Comparison of ENCODE assay signal across 8 cellular contexts in the genomic region with DNA sequence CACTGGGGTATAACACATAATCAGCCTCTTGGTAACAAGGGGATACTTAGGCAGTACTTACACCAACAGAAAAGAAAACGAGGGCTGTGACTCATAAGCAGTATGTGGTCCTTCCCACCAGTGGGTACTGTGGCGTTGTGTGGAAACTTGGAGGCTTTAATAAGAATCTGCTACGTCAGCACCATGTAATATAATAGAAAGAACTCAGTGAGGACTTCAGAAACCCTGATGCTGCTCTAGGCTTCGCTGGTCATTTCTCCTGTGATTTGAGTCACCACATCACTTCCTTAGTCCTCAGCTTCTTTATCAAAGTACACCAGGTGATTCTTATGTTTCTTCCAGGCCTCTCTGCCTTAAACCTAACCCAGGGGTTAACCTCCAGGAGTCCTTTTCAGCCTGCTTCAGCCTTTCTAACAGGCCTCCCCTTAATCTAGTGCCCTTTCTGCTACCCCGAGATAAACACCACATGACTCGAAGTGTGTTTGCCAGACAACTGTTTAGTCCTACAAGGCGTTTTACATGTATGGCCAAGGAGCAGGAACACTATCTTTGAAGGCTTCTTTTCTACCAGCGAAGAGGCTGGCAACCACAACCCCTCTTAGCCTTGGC.
DNase-seq lines count a peak whose midpoint lies in the region; ATAC-seq and TF ChIP-seq lines count a peak whose summit lies in the region.

No MANE protein-coding gene starts in this region.

- H3K4me1 ChIP-seq in PC-9 (replicated peaks; ENCODE audit: insufficient read depth) (peaks cover 69% of the 10 kb centered on the region), adipocyte (ENCODE audit: control insufficient read depth, insufficient read depth, low read length) (peaks cover 57% of the 10 kb centered on the region), left lung (peaks cover 13 to 41% of the 10 kb centered on the region in 2 donors)

- POLR2A ChIA-PET in GM10248 (lab: Yijun Ruan, JAX) (interaction anchor here (0.6 kb wide), 1 partner anchor 21 kb away, joined by 3 read pairs; no protein-coding TSS in a partner anchor), PC-9 (lab: Charles Lee; ENCODE audit: unreplicated experiment) (interaction anchor here (0.6 to 0.9 kb wide), 2 partner anchors 9 to 172 kb away, joined by 3 to 4 read pairs; no protein-coding TSS in a partner anchor)

- CTCF ChIA-PET in GM10248 (lab: Yijun Ruan, JAX) (interaction anchor here (1.0 to 2.6 kb wide), 7 partner anchors 9 to 238 kb away, joined by 3 to 8 read pairs (median 3); no protein-coding TSS in a partner anchor), PC-9 (lab: Charles Lee) (no interaction called here)

- no TSS peak for BruUV-seq in PC-9 (replicated peaks; lab: Mats Ljungman, UMichigan)

- H4K20me1 ChIP-seq in PC-9 (ENCODE audit: insufficient read depth), result no peaks in the 10 kb centered on the region

- H3K4me2 ChIP-seq in PC-9, result peak overlapping the region; percentile 78

- H3K9me3 ChIP-seq in PC-9 (ENCODE audit: insufficient read depth, low read depth), result no peaks in the 10 kb centered on the region
- no peaks in the 10 kb centered on the region for H3K9me3 ChIP-seq in adipocyte (ENCODE audit: control insufficient read depth, low read length)
- H3K9me3 ChIP-seq in left lung, result no peaks in the 10 kb centered on the region

- H3K4me3 ChIP-seq in PC-9, result no peak overlapping the region
- H3K4me3 ChIP-seq in adipocyte (ENCODE audit: low read length), result no peak overlapping the region
- H3K4me3 ChIP-seq in left lung, result no peak overlapping the region

- DNase-seq in GM10248 (ENCODE audit: extremely low spot score), result peak; percentile 36
- DNase-seq in H4 (ENCODE audit: low spot score), result peak; percentile 43
- peak in 1 of 2 experiments; percentile 38 for DNase-seq in PC-9
- DNase-seq in adipocyte (ENCODE audit: low read depth), result peak; percentile 66
- no peak for DNase-seq in left lung
- peak; percentile 49 to 77 for DNase-seq in stimulated activated CD8-positive, alpha-beta memory T cell treated with anti-CD3 and anti-CD28 coated beads, Interleukin-7, amount 100 ng/mL, for 48 hours (ENCODE audit: extremely low read depth in 1 of 2, low read depth in 1 of 2)
- no peak for DNase-seq in NCI-H1417 treated with DMSO at 0.1 percent for 48 hours (lab: John Stamatoyannopoulos, UW)
- no peak for DNase-seq in NCI-H187 treated with DMSO at 0.1 percent for 48 hours (lab: John Stamatoyannopoulos, UW)

- H3K27ac ChIP-seq in PC-9, result peak overlapping the region; percentile 79
- H3K27ac ChIP-seq in left lung, result peak overlapping the region; percentile 14 to 54

- peaks cover 4% of the 10 kb centered on the region; the same call in 1 of the 2 replicates for H3K36me3 ChIP-seq in PC-9 (ENCODE audit: low read depth)
- peaks cover 4% of the 10 kb centered on the region for H3K36me3 ChIP-seq in adipocyte (ENCODE audit: control insufficient read depth, insufficient read depth, low read length, severe bottlenecking)
- H3K36me3 ChIP-seq in left lung, result no peaks in the 10 kb centered on the region

- ATAC-seq in left lung, result peak; percentile 72

- H2AFZ ChIP-seq in PC-9, result no peak overlapping the region

- no peaks in the 10 kb centered on the region for H3K9me2 ChIP-seq in PC-9 (ENCODE audit: insufficient read depth)

- peaks cover 60% of the 10 kb centered on the region for H3K79me2 ChIP-seq in PC-9 (ENCODE audit: low read depth)

- H3K27me3 ChIP-seq in PC-9 (ENCODE audit: insufficient read depth, low read depth), result no peaks in the 10 kb centered on the region
- no peaks in the 10 kb centered on the region for H3K27me3 ChIP-seq in adipocyte (replicated peaks; ENCODE audit: control insufficient read depth, insufficient read depth, low read length)
- no peaks in the 10 kb centered on the region for H3K27me3 ChIP-seq in left lung

- H3F3A ChIP-seq in PC-9 (ENCODE audit: insufficient read depth, low read depth), result peaks cover 34% of the 10 kb centered on the region

- peak overlapping the region; percentile 8 for H3K9ac ChIP-seq in adipocyte (ENCODE audit: low read length)

- TF ChIP-seq CTCF in GM10248 (IDR thresholded peaks at IDR 0.05; ENCODE audit: control extremely low read depth, extremely low read depth, low read depth, missing control alignments) (no peak), PC-9 (conservative IDR thresholded peaks at IDR 0.05) (no peak), left lung (IDR thresholded peaks at IDR 0.05) (no peak)

- intact Hi-C loops in PC-9 (cut with micrococcal nuclease; ENCODE audit: unreplicated experiment), result no loop called here
- intact Hi-C loops in left lung (cut with DNase I), result no loop called here

Comparison
In these comparisons a context has a peak if more than half of its experiments do, and no peak if none do; other contexts are left out.
1. DNase-seq: peak in GM10248 (single experiment), H4 (single experiment), adipocyte (single experiment) and stimulated activated CD8-positive, alpha-beta memory T cell treated with anti-CD3 and anti-CD28 coated beads, Interleukin-7, amount 100 ng/mL, for 48 hours (2 of 2); none in left lung (0 of 2), NCI-H1417 treated with DMSO at 0.1 percent for 48 hours (single experiment) and NCI-H187 treated with DMSO at 0.1 percent for 48 hours (single experiment).